ENCODE assay signal across 8 cellular contexts in genomic region chr5:159799701-159800100, GRCh38.
"Had no signal": no experiment of that assay in that cellular context is flagged by ENCODE, and none has a peak within 500 bp of the region (broad histone marks: within the 10 kb centered on the region; RNA-seq: fewer than 3 reads in every experiment).

No MANE protein-coding gene starts in this region.

- H3K36me3 ChIP-seq: HAP-1 had no signal

- H3K4me3 Mint-ChIP-seq: HFFc6, IgD-negative memory B cell had no signal

- H3K9me3 ChIP-seq: HAP-1 had no signal

- H3K4me1 ChIP-seq: HAP-1 had no signal

- ATAC-seq: HCT116, HepG2 had no signal

- H3K9me3 Mint-ChIP-seq: HFFc6, IgD-negative memory B cell had no signal

- DNase-seq: GOT3, H7, HFFc6 had no signal

- H3K27ac ChIP-seq: HL-60 had no signal

- H3K4me3 ChIP-seq: HAP-1 had no signal

- H3K27ac Mint-ChIP-seq: HFFc6, IgD-negative memory B cell had no signal

- H3K36me3 Mint-ChIP-seq: IgD-negative memory B cell had no signal
